Comparison of ENCODE assay signal across 33 cellular contexts in the genomic region with DNA sequence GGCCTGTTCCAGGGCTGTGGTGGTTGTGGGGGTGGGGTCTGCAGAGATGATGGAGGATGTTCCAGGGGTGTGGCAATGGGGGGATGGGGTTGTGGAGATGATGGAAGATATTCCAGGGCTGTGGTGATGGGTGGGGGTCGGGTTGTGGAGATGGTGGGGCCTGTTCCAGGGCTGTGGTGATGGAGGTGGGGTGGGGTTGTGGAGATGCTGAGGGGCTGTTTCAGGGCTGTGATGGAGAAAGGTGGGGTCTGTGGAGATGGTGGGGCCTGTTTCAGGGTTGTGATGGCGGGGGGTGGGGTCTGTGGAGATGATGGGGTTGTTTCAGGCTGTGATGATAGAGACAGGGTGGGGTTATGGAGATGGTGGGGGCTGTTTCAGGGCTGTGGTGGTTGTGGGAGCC.
"Had no signal": no experiment of that assay in that cellular context is flagged by ENCODE, and none has a peak within 500 bp of the region (broad histone marks: within the 10 kb centered on the region; RNA-seq: fewer than 3 reads in every experiment).

No MANE protein-coding gene starts in this region.

- H3K27ac Mint-ChIP-seq: activated CD4-positive, alpha-beta T cell treated with anti-CD3 and anti-CD28 coated beads for 36 hours; activated CD4-positive, alpha-beta T cell treated with anti-CD3 and anti-CD28 coated beads, Interleukin-2, amount 10 ng/mL, durations not matched to agents 7 days and 5 days; activated CD8-positive, alpha-beta T cell treated with anti-CD3 and anti-CD28 coated beads, Interleukin-2, amount 10 ng/mL, durations not matched to agents 7 days and 5 days; activated naive CD8-positive, alpha-beta T cell treated with anti-CD3 and anti-CD28 coated beads, Interleukin-2, amount 10 ng/mL, durations not matched to agents 7 days and 5 days; activated T-cell treated with anti-CD3 and anti-CD28 coated beads, Interleukin-2, amount 50 U/mL, for 24 hours; activated T-helper 2 cell treated with anti-CD3 and anti-CD28 coated beads, Interferon-gamma antibody, Interleukin-2, Interleukin-4, amounts not matched to agents 10 μg/mL and 5 μg/mL and 100 μg/mL, durations not matched to agents 14 hours and 24 hours and 36 hours; T-helper 1 cell treated with Interleukin-12 subunit alpha and Interleukin-12 subunit beta and Interleukin-4 antibody, amounts not matched to agents 30 μg/mL and 1 μg/mL, for 36 hours; T-helper 2 cell treated with Interferon-gamma antibody and Interleukin-4, amounts not matched to agents 5 μg/mL and 100 μg/mL, for 36 hours had no signal

- H3K9me3 ChIP-seq: ascending aorta, Peyer's patch, SJSA1, SK-N-SH had no signal

- H3K27me3 Mint-ChIP-seq: activated CD4-positive, alpha-beta T cell treated with anti-CD3 and anti-CD28 coated beads for 36 hours; activated naive CD4-positive, alpha-beta T cell treated with anti-CD3 and anti-CD28 coated beads, Interleukin-2, amount 50 U/mL, for 24 hours had no signal

- H3K36me3 ChIP-seq: ascending aorta, cardiac muscle cell, Peyer's patch, SJSA1 had no signal

- DNase-seq: activated CD4-positive, alpha-beta T cell treated with anti-CD3 and anti-CD28 coated beads for 36 hours; activated CD4-positive, alpha-beta T cell treated with anti-CD3 and anti-CD28 coated beads, Interleukin-2, amount 10 ng/mL, durations not matched to agents 7 days and 5 days; activated CD4-positive, alpha-beta T cell treated with anti-CD3 and anti-CD28 coated beads, Interleukin-2, amount 50 U/mL, for 48 hours; activated CD8-positive, alpha-beta T cell treated with anti-CD3 and anti-CD28 coated beads, Interleukin-2, amount 10 ng/mL, durations not matched to agents 7 days and 5 days; activated gamma-delta T cell; activated naive CD4-positive, alpha-beta T cell treated with Interleukin-2 at 50 U/mL for 16 hours; amygdala; MM.1S; MV-4-11; NCI-H1092; NCI-H1436 treated with DMSO at 0.1 percent for 48 hours; NCI-H1694 treated with DMSO at 0.1 percent for 48 hours; NCI-H2029; NCI-H345; NCI-H524 treated with DMSO at 0.1 percent for 48 hours; NCI-H748 treated with DMSO at 0.1 percent for 48 hours; NK-92 treated with Interleukin-12 subunit alpha and Interleukin-12 subunit beta, amount 100 ng/mL, for 24 hours; PC-3; RPMI8226; SHP77 treated with DMSO at 0.1 percent for 48 hours; SK-N-SH had no signal

- ATAC-seq: activated CD4-positive, alpha-beta T cell treated with anti-CD3 and anti-CD28 coated beads for 36 hours; activated CD4-positive, CD25-positive, alpha-beta regulatory T cell treated with anti-CD3 and anti-CD28 coated beads, Interleukin-2, amount 50 U/mL, for 24 hours; activated CD8-positive, alpha-beta T cell treated with anti-CD3 and anti-CD28 coated beads, Interleukin-2, amount 10 ng/mL, durations not matched to agents 7 days and 5 days; PC-3 had no signal

- H3K9me3 Mint-ChIP-seq: activated naive CD4-positive, alpha-beta T cell treated with anti-CD3 and anti-CD28 coated beads, Interleukin-2, amount 50 U/mL, for 24 hours; activated naive CD8-positive, alpha-beta T cell treated with anti-CD3 and anti-CD28 coated beads, Interleukin-2, amount 10 ng/mL, durations not matched to agents 7 days and 5 days; activated T-cell treated with anti-CD3 and anti-CD28 coated beads, Interleukin-2, amount 50 U/mL, for 24 hours; T-helper 2 cell treated with Interferon-gamma antibody and Interleukin-4, amounts not matched to agents 5 μg/mL and 100 μg/mL, for 36 hours had no signal

- H3K36me3 Mint-ChIP-seq: activated naive CD4-positive, alpha-beta T cell treated with anti-CD3 and anti-CD28 coated beads, Interleukin-2, amount 50 U/mL, for 24 hours had no signal

- H3K4me1 ChIP-seq: ascending aorta, Peyer's patch, SJSA1 had no signal

- H3K4me3 ChIP-seq: ascending aorta, cardiac muscle cell, Peyer's patch, SJSA1 had no signal

- H3K4me3 Mint-ChIP-seq: activated CD4-positive, alpha-beta T cell treated with anti-CD3 and anti-CD28 coated beads for 36 hours; activated CD4-positive, alpha-beta T cell treated with anti-CD3 and anti-CD28 coated beads, Interleukin-2, amount 10 ng/mL, durations not matched to agents 7 days and 5 days; activated CD8-positive, alpha-beta T cell treated with anti-CD3 and anti-CD28 coated beads, Interleukin-2, amount 10 ng/mL, durations not matched to agents 7 days and 5 days; activated naive CD4-positive, alpha-beta T cell treated with anti-CD3 and anti-CD28 coated beads, Interleukin-2, amount 50 U/mL, for 24 hours; activated naive CD8-positive, alpha-beta T cell treated with anti-CD3 and anti-CD28 coated beads, Interleukin-2, amount 10 ng/mL, durations not matched to agents 7 days and 5 days; activated T-cell treated with anti-CD3 and anti-CD28 coated beads, Interleukin-2, amount 50 U/mL, for 24 hours; T-helper 1 cell treated with Interleukin-12 subunit alpha and Interleukin-12 subunit beta and Interleukin-4 antibody, amounts not matched to agents 30 μg/mL and 1 μg/mL, for 36 hours; T-helper 2 cell treated with Interferon-gamma antibody and Interleukin-4, amounts not matched to agents 5 μg/mL and 100 μg/mL, for 36 hours had no signal

- H3K27ac ChIP-seq: ascending aorta, cardiac muscle cell, KMS-11, Peyer's patch, SJSA1 had no signal

- H3K27me3 ChIP-seq: ascending aorta, cardiac muscle cell, Peyer's patch had no signal
